Comparison of ENCODE assay signal across 20 cellular contexts in the genomic region with DNA sequence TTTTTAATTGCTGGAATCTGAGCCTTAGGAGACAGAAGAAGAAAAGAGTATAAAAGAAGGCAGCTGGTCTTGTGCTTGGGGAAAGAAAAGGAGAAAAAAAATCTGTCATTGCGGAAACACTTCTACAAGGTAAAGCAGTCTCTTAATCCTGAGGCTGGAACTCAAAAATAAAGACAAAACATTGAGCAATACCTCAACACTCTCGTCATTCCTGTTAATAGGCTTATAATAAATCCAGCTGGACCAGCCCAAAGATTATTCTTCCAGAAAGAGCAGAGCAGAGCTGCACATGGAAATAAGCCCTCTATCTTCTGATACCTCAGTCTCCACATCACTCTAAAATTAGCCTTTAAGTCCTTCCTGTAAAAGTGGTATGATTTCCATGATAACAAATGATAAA.
A peak's percentile ranks its signal among the peaks of the same experiment; 100 is the strongest.
DNase-seq lines count a peak whose midpoint lies in the region; TF ChIP-seq lines count a peak whose summit lies in the region.
"Had no signal": no experiment of that assay in that cellular context is flagged by ENCODE, and none has a peak within 500 bp of the region (broad histone marks: within the 10 kb centered on the region; RNA-seq: fewer than 3 reads in every experiment).

No MANE protein-coding gene starts in this region.

- no peaks in the 10 kb centered on the region for H3K36me3 ChIP-seq in GM23248 (ENCODE audit: low read depth)
- no peaks in the 10 kb centered on the region for H3K36me3 ChIP-seq in sigmoid colon
- H3K36me3 ChIP-seq: MG63 had no signal

- H3K9me3 ChIP-seq in GM23248 (ENCODE audit: low read depth), result no peaks in the 10 kb centered on the region
- no peaks in the 10 kb centered on the region for H3K9me3 ChIP-seq in sigmoid colon
- H3K9me3 ChIP-seq in H9 (ENCODE audit: control insufficient read depth, low read depth, low read length), result no peaks in the 10 kb centered on the region
- H3K9me3 ChIP-seq: MG63 had no signal

- H3K9me2 ChIP-seq in GM23248 (ENCODE audit: insufficient read depth), result no peaks in the 10 kb centered on the region

- H3K36me3 Mint-ChIP-seq in H9 (ENCODE audit: insufficient read depth in 1 of 3, low read depth in 3 of 3), result no peaks in the 10 kb centered on the region

- no peak overlapping the region for H3K56ac ChIP-seq in H9 (ENCODE audit: insufficient read length, low read depth, low read length)

- no peak overlapping the region for H3K27ac Mint-ChIP-seq in H9

- H3K23me2 ChIP-seq in H9 (ENCODE audit: insufficient read length, low read depth, low read length, poor library complexity, severe bottlenecking), result no peaks in the 10 kb centered on the region

- no peak overlapping the region for H2BK20ac ChIP-seq in H9 (ENCODE audit: low read depth, low read length, poor library complexity, severe bottlenecking)

- H3K14ac ChIP-seq in H9 (ENCODE audit: insufficient read depth, low read length), result no peak overlapping the region

- H3K27me3 Mint-ChIP-seq in H9 (ENCODE audit: low read depth), result no peaks in the 10 kb centered on the region

- H4K20me1 ChIP-seq in GM23248 (ENCODE audit: insufficient read depth), result no peaks in the 10 kb centered on the region
- H4K20me1 ChIP-seq in H9 (ENCODE audit: control insufficient read depth, insufficient read depth, insufficient read length), result no peaks in the 10 kb centered on the region

- H3K4me3 ChIP-seq in GM23248 (no peak overlapping the region), fibroblast of villous mesenchyme (ENCODE audit: low read depth, low read length) (no peak overlapping the region), sigmoid colon (no peak overlapping the region)
- H3K4me3 ChIP-seq: MG63, SK-N-MC had no signal

- H3K27me3 ChIP-seq in GM23248 (replicated peaks; ENCODE audit: insufficient read depth) (no peaks in the 10 kb centered on the region), sigmoid colon (no peaks in the 10 kb centered on the region), H9 (ENCODE audit: insufficient read depth, low read length) (no peaks in the 10 kb centered on the region)
- H3K27me3 ChIP-seq: MG63 had no signal

- TF ChIP-seq CTCF in fibroblast of villous mesenchyme (IDR thresholded peaks at IDR 0.05; ENCODE audit: insufficient read depth, low read depth, low read length) (no peak), sigmoid colon (IDR thresholded peaks at IDR 0.05) (no peak), H9 (conservative IDR thresholded peaks at IDR 0.05) (no peak)

- no peak overlapping the region for H2BK5ac ChIP-seq in H9 (ENCODE audit: insufficient read length, low read length)

- H3K4me1 Mint-ChIP-seq in H9, result no peaks in the 10 kb centered on the region

- in situ Hi-C loops in GM23248 (cut with MboI), result no loop called here

- H3K4me3 Mint-ChIP-seq in H9, result no peak overlapping the region

- H3K27ac ChIP-seq in GM23248 (no peak overlapping the region), sigmoid colon (peak overlapping the region in 3 of 4 donors; percentile 1 to 24 (median 21)), H9 (ENCODE audit: insufficient read length, low read depth, low read length) (no peak overlapping the region)
- H3K27ac ChIP-seq: C4-2B, HL-60, SK-N-MC had no signal

- WGBS in GM23248 (ENCODE audit: low coverage in 1 of 2, low lambda C conversion rate in 2 of 2, missing lambda C conversion rate in 2 of 2), 2 experiments, result 47 to 56% methylated on average over 2 of the region's 2 CpGs
- 83 to 86% methylated on average over 2 of the region's 2 CpGs for WGBS in sigmoid colon, 2 donors
- WGBS in H9 (ENCODE audit: extremely low coverage, insufficient read length, low lambda C conversion rate), result no CpG with 5 or more reads among the region's 2 CpGs

- H3K79me2 ChIP-seq in GM23248 (ENCODE audit: insufficient read depth) (no peaks in the 10 kb centered on the region), H9 (ENCODE audit: insufficient read depth, low read length) (no peaks in the 10 kb centered on the region)

- H3K18ac ChIP-seq in H9 (ENCODE audit: insufficient read length, low read depth, low read length), result no peak overlapping the region

- H3K4me1 ChIP-seq in GM23248 (ENCODE audit: insufficient read depth) (no peaks in the 10 kb centered on the region), sigmoid colon (no peaks in the 10 kb centered on the region), H9 (ENCODE audit: insufficient read depth, low read length) (no peaks in the 10 kb centered on the region)

- H4K8ac ChIP-seq in H9 (replicated peaks; ENCODE audit: insufficient read length, low read depth, low read length), result no peak overlapping the region

- H3K4me2 ChIP-seq in GM23248 (ENCODE audit: unreplicated experiment), result no peak overlapping the region
- H3K4me2 ChIP-seq in H9 (ENCODE audit: insufficient read depth, insufficient read length, low read length), result no peak overlapping the region

- H4K5ac ChIP-seq in H9 (ENCODE audit: insufficient read length, low read depth, low read length), result no peak overlapping the region

- no peak for TF ChIP-seq POLR2A in sigmoid colon (IDR thresholded peaks at IDR 0.05)

- H2BK12ac ChIP-seq in H9 (ENCODE audit: insufficient read length, low read depth, low read length), result no peak overlapping the region

- H3K79me1 ChIP-seq in H9 (ENCODE audit: insufficient read depth, low read depth, low read length, poor library complexity, severe bottlenecking), result no peaks in the 10 kb centered on the region

- no peak overlapping the region for H4K91ac ChIP-seq in H9 (ENCODE audit: insufficient read length, low read depth, low read length)

- no peak overlapping the region for H2BK15ac ChIP-seq in H9 (ENCODE audit: low read depth, low read length)

- intact Hi-C loops in sigmoid colon (cut with DNase I), result no loop called here

- no peak overlapping the region for H3K4ac ChIP-seq in H9 (ENCODE audit: low read depth, low read length)

- H3F3A ChIP-seq in GM23248 (ENCODE audit: insufficient read depth), result no peaks in the 10 kb centered on the region

- no peak overlapping the region for H3K9ac ChIP-seq in GM23248
- no peak overlapping the region for H3K9ac ChIP-seq in H9 (ENCODE audit: extremely low read depth, insufficient read length, low read length)

- no peak overlapping the region for H3K23ac ChIP-seq in H9 (ENCODE audit: insufficient read length, low read depth, low read length)

- H2AFZ ChIP-seq in GM23248 (peak overlapping the region; percentile 1; the same call in 1 of the 2 replicates), H9 (ENCODE audit: low read length) (no peak overlapping the region)

- no peak overlapping the region for H3T11ph ChIP-seq in H9 (ENCODE audit: low read length)

- DNase-seq in GM23248, result no peak
- DNase-seq in NCI-H82 treated with DMSO at 0.1 percent for 48 hours (lab: John Stamatoyannopoulos, UW; ENCODE audit: unreplicated experiment), result peak; percentile 35
- DNase-seq in fibroblast of villous mesenchyme (ENCODE audit: low read depth), result peak; percentile 18
- DNase-seq in sigmoid colon, result no peak
- DNase-seq in C1 segment of cervical spinal cord (lab: John Stamatoyannopoulos, UW), result no peak
- DNase-seq in H9, result no peak
- no peak for DNase-seq in GM19240 (ENCODE audit: insufficient read length, low spot score)
- DNase-seq in stimulated activated CD4-positive, alpha-beta T cell treated with anti-CD3 and anti-CD28 coated beads, Interleukin-2, amount 100 ng/mL, for 48 hours, result no peak
- DNase-seq: GOT3, Karpas-422, MG63, NCI-H1048, NCI-H1436, NCI-H1930, NCI-H2171 treated with DMSO at 0.1 percent for 48 hours, NCI-H446 treated with DMSO at 0.1 percent for 48 hours, SHP77 had no signal

- H2AK5ac ChIP-seq in H9 (ENCODE audit: insufficient read length, low read length), result no peak overlapping the region

- no peaks in the 10 kb centered on the region for H3K9me3 Mint-ChIP-seq in H9

- no peak for TF ChIP-seq EP300 in sigmoid colon (IDR thresholded peaks at IDR 0.05)

- H2BK120ac ChIP-seq in H9 (ENCODE audit: low read depth, low read length, poor library complexity, severe bottlenecking), result no peak overlapping the region

Comparison
In these comparisons a context has a peak if more than half of its experiments do, and no peak if none do; other contexts are left out.
1. DNase-seq: peak in NCI-H82 treated with DMSO at 0.1 percent for 48 hours (single experiment) and fibroblast of villous mesenchyme (single experiment); none in GM23248 (single experiment), sigmoid colon (single experiment), C1 segment of cervical spinal cord (0 of 14), H9 (single experiment), GM19240 (single experiment) and stimulated activated CD4-positive, alpha-beta T cell treated with anti-CD3 and anti-CD28 coated beads, Interleukin-2, amount 100 ng/mL, for 48 hours (0 of 2).
2. H3K27ac ChIP-seq: peak in sigmoid colon (3 of 4); none in GM23248 (single experiment) and H9 (single experiment).